Comparison of ENCODE assay signal across 20 cellular contexts in the genomic region with DNA sequence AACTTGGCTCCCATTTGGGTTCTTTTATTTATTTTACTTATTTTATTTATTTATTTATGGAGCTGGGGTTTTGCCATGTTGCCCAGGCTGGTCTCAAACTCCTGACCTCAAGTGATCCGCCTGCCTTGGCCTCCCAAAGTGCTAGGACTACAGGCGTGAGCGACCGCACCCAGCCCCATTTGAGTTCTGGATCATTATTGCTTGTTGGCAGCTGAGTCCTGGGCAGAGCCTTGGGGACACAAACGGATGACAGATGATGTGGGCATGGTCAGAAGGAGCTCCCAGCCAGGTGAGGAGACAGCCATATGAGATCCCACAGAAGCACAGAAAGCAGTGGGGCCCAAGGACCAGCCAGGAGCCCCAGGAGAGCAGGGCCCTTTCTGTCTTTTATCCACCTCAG.
DNase-seq lines count a peak whose midpoint lies in the region; ATAC-seq, FAIRE-seq and TF ChIP-seq lines count a peak whose summit lies in the region.
"Had no signal": no experiment of that assay in that cellular context is flagged by ENCODE, and none has a peak within 500 bp of the region (broad histone marks: within the 10 kb centered on the region; RNA-seq: fewer than 3 reads in every experiment).

No MANE protein-coding gene starts in this region.

- CTCF ChIA-PET in mammary epithelial cell (lab: Charles Lee; ENCODE audit: low non-redundant PET): no interaction called here

- intact Hi-C loops in kidney (cut with DNase I): no loop called here
- intact Hi-C loops in upper lobe of right lung (cut with DNase I): no loop called here
- intact Hi-C loops in mammary epithelial cell (cut with micrococcal nuclease): no loop called here

- FAIRE-seq in kidney (lab: Jason Lieb, UNC): no peak
- FAIRE-seq: G401.6, GM12878, GM19239, H1 had no signal

- H3K9me3 ChIP-seq in kidney (ENCODE audit: control insufficient read depth in 1 of 2, low read length in 2 of 2) (no peaks in the 10 kb centered on the region), upper lobe of right lung (no peaks in the 10 kb centered on the region), mammary epithelial cell (replicated peaks; ENCODE audit: insufficient read depth, low read length) (no peaks in the 10 kb centered on the region)
- H3K9me3 ChIP-seq: Caco-2 had no signal

- H3K4me1 ChIP-seq in kidney (ENCODE audit: control insufficient read depth in 1 of 2, insufficient read depth in 1 of 2, low read depth in 1 of 2, low read length in 2 of 2) (no peaks in the 10 kb centered on the region), upper lobe of right lung (no peaks in the 10 kb centered on the region), mammary epithelial cell (ENCODE audit: insufficient read depth, low read length) (no peaks in the 10 kb centered on the region)
- H3K4me1 ChIP-seq: Caco-2 had no signal

- H3K27me3 Mint-ChIP-seq in progenitor cell of endocrine pancreas: peaks cover 13% of the 10 kb centered on the region
- H3K27me3 Mint-ChIP-seq: CD4-positive, CD25-positive, alpha-beta regulatory T cell had no signal

- H3K9ac ChIP-seq in kidney (ENCODE audit: low read length in 2 of 2): no peak overlapping the region
- H3K9ac ChIP-seq in mammary epithelial cell (ENCODE audit: insufficient read depth, low read length): no peak overlapping the region
- H3K9ac ChIP-seq: GM23248 had no signal

- BruUV-seq in mammary epithelial cell (replicated peaks; lab: Mats Ljungman, UMichigan): no TSS peak

- H2AFZ ChIP-seq in mammary epithelial cell (ENCODE audit: low read depth, low read length): no peak overlapping the region
- H2AFZ ChIP-seq: GM23248 had no signal

- H3K36me3 ChIP-seq in kidney (ENCODE audit: control insufficient read depth in 1 of 2, insufficient read depth in 2 of 2, low read length in 2 of 2): no peaks in the 10 kb centered on the region
- no peaks in the 10 kb centered on the region for H3K36me3 ChIP-seq in upper lobe of right lung
- no peaks in the 10 kb centered on the region for H3K36me3 ChIP-seq in mammary epithelial cell (ENCODE audit: insufficient read depth, low read length)

- no peak for TF ChIP-seq CTCF in kidney (IDR thresholded peaks at IDR 0.05; ENCODE audit: borderline replicate concordance, extremely low read depth, insufficient read depth)
- no peak for TF ChIP-seq CTCF in progenitor cell of endocrine pancreas (IDR thresholded peaks at IDR 0.05; ENCODE audit: unreplicated experiment)
- TF ChIP-seq CTCF in upper lobe of right lung (IDR thresholded peaks at IDR 0.05): no peak
- TF ChIP-seq CTCF in mammary epithelial cell (conservative IDR thresholded peaks at IDR 0.05 in 1 of 2, IDR thresholded peaks at IDR 0.05 in 1 of 2; ENCODE audit: extremely low read depth in 1 of 2, insufficient read depth in 1 of 2, low read depth in 1 of 2, low read length in 2 of 2): no peak

- no peaks in the 10 kb centered on the region for H3K4me1 Mint-ChIP-seq in progenitor cell of endocrine pancreas (ENCODE audit: low read depth)
- H3K4me1 Mint-ChIP-seq: CD4-positive, CD25-positive, alpha-beta regulatory T cell had no signal

- no peaks in the 10 kb centered on the region for H3K9me3 Mint-ChIP-seq in progenitor cell of endocrine pancreas (ENCODE audit: low read depth)
- H3K9me3 Mint-ChIP-seq: CD4-positive, CD25-positive, alpha-beta regulatory T cell; CD8-positive, alpha-beta T cell had no signal

- no peak overlapping the region for H3K4me3 Mint-ChIP-seq in progenitor cell of endocrine pancreas (ENCODE audit: low read depth)
- H3K4me3 Mint-ChIP-seq: CD4-positive, CD25-positive, alpha-beta regulatory T cell; CD8-positive, alpha-beta T cell had no signal

- H3K27me3 ChIP-seq in upper lobe of right lung (no peaks in the 10 kb centered on the region), mammary epithelial cell (ENCODE audit: insufficient read depth, low read length) (no peaks in the 10 kb centered on the region)

- DNase-seq in NCI-H2171 treated with DMSO at 0.1 percent for 48 hours (lab: John Stamatoyannopoulos, UW) (peak; percentile 66), kidney (peak; percentile 9), progenitor cell of endocrine pancreas (ENCODE audit: low spot score, unreplicated experiment) (no peak), upper lobe of right lung (peak; percentile 12), GM03348 (ENCODE audit: low spot score) (no peak), mammary epithelial cell (no peak), T-helper 1 cell (no peak)
- DNase-seq: C1 segment of cervical spinal cord; Caco-2; CD4-positive, CD25-positive, alpha-beta regulatory T cell; CD8-positive, alpha-beta T cell; DMS153; DND-41; GM23248; H7; HCEC 1CT had no signal

- H3K79me2 ChIP-seq in mammary epithelial cell (ENCODE audit: insufficient read depth, low read length): no peaks in the 10 kb centered on the region

- H3K4me2 ChIP-seq in mammary epithelial cell (ENCODE audit: insufficient read depth, low read depth, low read length): no peak overlapping the region

- no peak for ATAC-seq in upper lobe of right lung
- ATAC-seq: CD8-positive, alpha-beta T cell; GM12878 had no signal

- in situ Hi-C loops in mammary epithelial cell (cut with MboI; ENCODE audit: low sequenced_read_pairs in 2 of 2): no loop called here

- H3K36me3 Mint-ChIP-seq in progenitor cell of endocrine pancreas (ENCODE audit: insufficient read depth): no peaks in the 10 kb centered on the region
- H3K36me3 Mint-ChIP-seq: CD4-positive, CD25-positive, alpha-beta regulatory T cell; CD8-positive, alpha-beta T cell had no signal

- H3K27ac Mint-ChIP-seq in progenitor cell of endocrine pancreas: peak overlapping the region; percentile 49
- H3K27ac Mint-ChIP-seq: CD4-positive, CD25-positive, alpha-beta regulatory T cell; CD8-positive, alpha-beta T cell had no signal

- dilution Hi-C loops in mammary epithelial cell (cut with HindIII; ENCODE audit: low sequenced_read_pairs): no loop called here

- WGBS in mammary epithelial cell (ENCODE audit: low coverage, missing lambda C conversion rate): 78% methylated on average over 5 of the region's 5 CpGs

- H4K20me1 ChIP-seq in mammary epithelial cell (ENCODE audit: insufficient read depth, low read length): no peaks in the 10 kb centered on the region

- H3K27ac ChIP-seq in kidney (ENCODE audit: low read depth in 2 of 2, low read length in 2 of 2): no peak overlapping the region
- H3K27ac ChIP-seq in upper lobe of right lung: no peak overlapping the region
- H3K27ac ChIP-seq in mammary epithelial cell (ENCODE audit: insufficient read depth, low read depth, low read length): no peak overlapping the region
- H3K27ac ChIP-seq: GM23248 had no signal

- H3K4me3 ChIP-seq in kidney (ENCODE audit: low read length in 2 of 2) (no peak overlapping the region), upper lobe of right lung (no peak overlapping the region), mammary epithelial cell (replicated peaks in 1 of 3; ENCODE audit: insufficient read depth in 1 of 3, low read depth in 2 of 3, low read length in 3 of 3) (no peak overlapping the region)
- H3K4me3 ChIP-seq: GM12878, GM23248 had no signal

Comparison
In these comparisons a context has a peak if more than half of its experiments do, and no peak if none do; other contexts are left out.
1. DNase-seq: peak in NCI-H2171 treated with DMSO at 0.1 percent for 48 hours (single experiment), kidney (single experiment) and upper lobe of right lung (single experiment); none in progenitor cell of endocrine pancreas (single experiment), GM03348 (single experiment), mammary epithelial cell (single experiment) and T-helper 1 cell (0 of 5).